9 cellular contexts compared by ENCODE assay signal in genomic region chr5:32916648-32917047, GRCh38.
A peak's percentile ranks its signal among the peaks of the same experiment; 100 is the strongest.
DNase-seq lines count a peak whose midpoint lies in the region; ATAC-seq and TF ChIP-seq lines count a peak whose summit lies in the region.
"Had no signal": no experiment of that assay in that cellular context is flagged by ENCODE, and none has a peak within 500 bp of the region (broad histone marks: within the 10 kb centered on the region; RNA-seq: fewer than 3 reads in every experiment).

No MANE protein-coding gene starts in this region.

- no peak overlapping the region for H3K27ac Mint-ChIP-seq in endothelial cell (ENCODE audit: unreplicated experiment)

- TF ChIP-seq CTCF in GM12873 (IDR thresholded peaks at IDR 0.05; ENCODE audit: insufficient read depth, low read depth, low read length, missing control alignments) (peak; percentile 42), epithelial cell of esophagus (IDR thresholded peaks at IDR 0.05; ENCODE audit: insufficient read depth, low read depth, low read length, missing control alignments) (peak; percentile 97), osteoblast (IDR thresholded peaks at IDR 0.05; ENCODE audit: extremely low read depth, low read depth, low read length) (peak; percentile 80), endothelial cell (IDR thresholded peaks at IDR 0.05; ENCODE audit: unreplicated experiment) (no peak)

- H3K4me1 Mint-ChIP-seq in endothelial cell (ENCODE audit: unreplicated experiment), result no peaks in the 10 kb centered on the region

- H3K27me3 ChIP-seq in MG63 (no peaks in the 10 kb centered on the region), osteoblast (ENCODE audit: insufficient read depth, low read length) (no peaks in the 10 kb centered on the region)

- DNase-seq in MG63 (peak; percentile 9), epithelial cell of esophagus (ENCODE audit: low read depth) (peak; percentile 76), osteoblast (ENCODE audit: insufficient read length, low spot score, missing footprints) (no peak), endothelial cell (ENCODE audit: low spot score) (no peak), midbrain (lab: John Stamatoyannopoulos, UW) (no peak)
- DNase-seq: cortex of kidney had no signal

- H3K79me2 ChIP-seq in osteoblast (ENCODE audit: insufficient read depth, low read length), result no peaks in the 10 kb centered on the region

- H3K36me3 ChIP-seq in MG63, result no peaks in the 10 kb centered on the region
- H3K36me3 ChIP-seq in osteoblast (ENCODE audit: insufficient read depth, low read length), result no peaks in the 10 kb centered on the region

- no peaks in the 10 kb centered on the region for H3K4me1 ChIP-seq in osteoblast (ENCODE audit: insufficient read depth, low read length)

- H4K20me1 ChIP-seq in osteoblast (ENCODE audit: insufficient read depth, low read length), result no peaks in the 10 kb centered on the region

- H3K4me2 ChIP-seq in osteoblast (ENCODE audit: insufficient read depth, low read length), result no peak overlapping the region

- no peaks in the 10 kb centered on the region for H3K9me3 ChIP-seq in MG63
- no peaks in the 10 kb centered on the region for H3K9me3 ChIP-seq in osteoblast (ENCODE audit: low read depth, low read length)

- H3K9me3 Mint-ChIP-seq in endothelial cell (ENCODE audit: unreplicated experiment), result no peaks in the 10 kb centered on the region

- H3K4me3 ChIP-seq in MG63, result no peak overlapping the region
- H3K4me3 ChIP-seq in epithelial cell of esophagus (ENCODE audit: low read length), result no peak overlapping the region
- H3K4me3 ChIP-seq in osteoblast (ENCODE audit: insufficient read depth, low read length), result no peak overlapping the region

- H3K27ac ChIP-seq in osteoblast (ENCODE audit: low read depth, low read length), result no peak overlapping the region

- H3K36me3 Mint-ChIP-seq in endothelial cell (ENCODE audit: low read depth, unreplicated experiment), result no peaks in the 10 kb centered on the region

- no peak overlapping the region for H2AFZ ChIP-seq in osteoblast (ENCODE audit: low read length)

- ATAC-seq in GM21367 (IDR thresholded peaks at IDR 0.05; ENCODE audit: unreplicated experiment), result no peak
- ATAC-seq: right cardiac atrium had no signal

- no peaks in the 10 kb centered on the region for H3K27me3 Mint-ChIP-seq in endothelial cell (ENCODE audit: unreplicated experiment)

- H3K4me3 Mint-ChIP-seq in endothelial cell (ENCODE audit: unreplicated experiment), result no peak overlapping the region

Comparison
In these comparisons a context has a peak if more than half of its experiments do, and no peak if none do; other contexts are left out.
1. DNase-seq: peak in MG63 (single experiment) and epithelial cell of esophagus (single experiment); none in osteoblast (single experiment), endothelial cell (single experiment) and midbrain (single experiment).